Comparison of ENCODE assay signal across 17 cellular contexts in the genomic region with DNA sequence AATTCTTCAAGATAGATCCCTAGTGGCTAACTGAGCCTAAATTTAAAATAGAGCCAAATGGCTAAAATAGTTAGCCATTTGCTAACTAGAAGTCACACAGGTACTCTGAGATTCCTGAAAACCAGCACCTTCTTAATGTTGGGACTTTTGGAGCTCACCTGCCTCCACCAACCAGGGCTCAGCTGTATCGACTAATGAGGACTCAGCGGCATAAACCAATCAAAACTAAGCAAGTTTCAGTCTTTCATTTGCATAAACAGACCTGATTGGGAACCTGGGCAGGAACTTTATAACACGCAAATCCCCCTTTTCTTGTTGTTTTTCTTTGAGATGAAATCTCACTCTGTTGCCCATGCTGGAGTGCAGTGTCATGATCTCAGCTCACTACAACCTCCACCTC. TPM values are rescaled to one million over a fixed set of nuclear protein-coding genes. Genes with fewer than 3 reads are reported as not detected.
A peak's percentile ranks its signal among the peaks of the same experiment; 100 is the strongest.
DNase-seq lines count a peak whose midpoint lies in the region; ATAC-seq, FAIRE-seq and TF ChIP-seq lines count a peak whose summit lies in the region.
"Had no signal": no experiment of that assay in that cellular context is flagged by ENCODE, and none has a peak within 500 bp of the region (broad histone marks: within the 10 kb centered on the region; RNA-seq: fewer than 3 reads in every experiment).

No MANE protein-coding gene starts in this region.

- H3K27me3 Mint-ChIP-seq in activated naive CD8-positive, alpha-beta T cell treated with anti-CD3 and anti-CD28 coated beads, Interleukin-2, amount 50 U/mL, for 24 hours: no peaks in the 10 kb centered on the region

- intact Hi-C loops in HepG2 (cut with micrococcal nuclease; ENCODE audit: unreplicated experiment): no loop called here
- intact Hi-C loops in right lobe of liver (cut with DNase I): no loop called here

- no peak overlapping the region for H3K4me3 ChIP-seq in HepG2 (replicated peaks in 1 of 3; ENCODE audit: insufficient read depth in 1 of 3, low read depth in 2 of 3, low read length in 3 of 3)
- no peak overlapping the region for H3K4me3 ChIP-seq in right lobe of liver
- H3K4me3 ChIP-seq: GM23248 had no signal

- no peak for TF ChIP-seq RAD21 in HepG2 (CRISPR knock-in tag; IDR thresholded peaks at IDR 0.05)

- TF ChIP-seq POLR2A in HepG2 (IDR thresholded peaks at IDR 0.05; ENCODE audit: insufficient read depth in 1 of 2, low read depth in 2 of 2, low read length in 2 of 2): no peak
- no peak for TF ChIP-seq POLR2A in right lobe of liver (IDR thresholded peaks at IDR 0.05)

- peaks cover 7% of the 10 kb centered on the region for H3K4me1 ChIP-seq in HepG2 (ENCODE audit: insufficient read depth, low read length)
- no peaks in the 10 kb centered on the region for H3K4me1 ChIP-seq in right lobe of liver
- H3K4me1 ChIP-seq: BE2C had no signal

- 0 out of 2 replicates have a peak overlapping the region, but pooled peaks have one; percentile 83 for H3K4me2 ChIP-seq in HepG2 (ENCODE audit: low read depth, low read length)

- H3K4me1 Mint-ChIP-seq in activated naive CD8-positive, alpha-beta T cell treated with anti-CD3 and anti-CD28 coated beads, Interleukin-2, amount 50 U/mL, for 24 hours: peaks cover 63% of the 10 kb centered on the region
- H3K4me1 Mint-ChIP-seq in stimulated activated effector memory CD8-positive, alpha-beta T cell treated with anti-CD3 and anti-CD28 coated beads, Interleukin-12 subunit alpha, Interleukin-12 subunit beta, amount 100 ng/mL, for 72 hours: peaks cover 38% of the 10 kb centered on the region

- H3K27me3 ChIP-seq in HepG2 (ENCODE audit: control insufficient read depth in 1 of 2, insufficient read depth in 2 of 2, low read length in 2 of 2) (peaks cover 3 to 15% of the 10 kb centered on the region in 2 experiments; a peak in 3 of 5 replicates), right lobe of liver (peaks cover 0 to 8% of the 10 kb centered on the region in 2 donors)
- H3K27me3 ChIP-seq: BE2C had no signal

- no peak for FAIRE-seq in HepG2 (lab: Jason Lieb, UNC)

- no peaks in the 10 kb centered on the region for H3K9me3 Mint-ChIP-seq in activated naive CD8-positive, alpha-beta T cell treated with anti-CD3 and anti-CD28 coated beads, Interleukin-2, amount 50 U/mL, for 24 hours
- no peaks in the 10 kb centered on the region for H3K9me3 Mint-ChIP-seq in stimulated activated effector memory CD8-positive, alpha-beta T cell treated with anti-CD3 and anti-CD28 coated beads, Interleukin-12 subunit alpha, Interleukin-12 subunit beta, amount 100 ng/mL, for 72 hours

- TF ChIP-seq EP300 in HepG2 (IDR thresholded peaks at IDR 0.05; ENCODE audit: low read depth in 2 of 2, low read length in 2 of 2) (no peak), HepG2 (CRISPR knock-in tag; IDR thresholded peaks at IDR 0.05; ENCODE audit: borderline replicate concordance) (no peak)

- no TSS peak for BruUV-seq in HepG2 (replicated peaks; lab: Mats Ljungman, UMichigan)

- H2AFZ ChIP-seq in HepG2 (ENCODE audit: low read length): no peak overlapping the region
- H2AFZ ChIP-seq: GM23248 had no signal

- 58% methylated on average over 3 of the region's 3 CpGs for WGBS in HepG2 (ENCODE audit: low lambda C conversion rate)
- WGBS in right lobe of liver (ENCODE audit: insufficient coverage, low coverage, low lambda C conversion rate, missing lambda C conversion rate): 100% methylated on average over 2 of the region's 3 CpGs

- CTCF ChIA-PET in HepG2 (lab: Yijun Ruan, JAX; ENCODE audit: low intra/inter-chr PET ratio, low total read pairs): no interaction called here

- H3K9ac ChIP-seq in HepG2 (ENCODE audit: insufficient read depth, low read depth, low read length): no peak overlapping the region
- H3K9ac ChIP-seq: GM23248 had no signal

- H4K20me1 ChIP-seq in HepG2 (ENCODE audit: insufficient read depth, low read length): no peaks in the 10 kb centered on the region

- peak overlapping the region; percentile 92 for H3K27ac Mint-ChIP-seq in activated naive CD8-positive, alpha-beta T cell treated with anti-CD3 and anti-CD28 coated beads, Interleukin-2, amount 50 U/mL, for 24 hours
- H3K27ac Mint-ChIP-seq in stimulated activated effector memory CD8-positive, alpha-beta T cell treated with anti-CD3 and anti-CD28 coated beads, Interleukin-12 subunit alpha, Interleukin-12 subunit beta, amount 100 ng/mL, for 72 hours: peak overlapping the region; percentile 89

- POLR2A ChIA-PET in HepG2 (lab: Yijun Ruan, JAX): no interaction called here

- no peaks in the 10 kb centered on the region for H3K9me3 ChIP-seq in HepG2 (ENCODE audit: low read length)
- H3K9me3 ChIP-seq in right lobe of liver: no peaks in the 10 kb centered on the region
- H3K9me3 ChIP-seq: BE2C had no signal

- in situ Hi-C loops in HepG2 (cut with HindIII; ENCODE audit: extremely low pct_ligation_motif_present, low pct_unique_long_range_greater_than_20kb): no loop called here

- H3K36me3 ChIP-seq in HepG2 (replicated peaks in 1 of 2; ENCODE audit: control insufficient read depth in 1 of 2, insufficient read depth in 2 of 2, low read length in 2 of 2) (no peaks in the 10 kb centered on the region), right lobe of liver (no peaks in the 10 kb centered on the region)
- H3K36me3 ChIP-seq: BE2C had no signal

- H3K27ac ChIP-seq in HepG2 (ENCODE audit: extremely low read length, insufficient read depth, low read length): no peak overlapping the region
- no peak overlapping the region for H3K27ac ChIP-seq in right lobe of liver
- H3K27ac ChIP-seq: 22Rv1, GM23248 had no signal

- peaks cover 40% of the 10 kb centered on the region for H3K36me3 Mint-ChIP-seq in activated naive CD8-positive, alpha-beta T cell treated with anti-CD3 and anti-CD28 coated beads, Interleukin-2, amount 50 U/mL, for 24 hours (ENCODE audit: low read depth)
- H3K36me3 Mint-ChIP-seq in stimulated activated effector memory CD8-positive, alpha-beta T cell treated with anti-CD3 and anti-CD28 coated beads, Interleukin-12 subunit alpha, Interleukin-12 subunit beta, amount 100 ng/mL, for 72 hours: peaks cover 45% of the 10 kb centered on the region

- no peak for DNase-seq in activated CD4-positive, CD25-positive, alpha-beta regulatory T cell (lab: John Stamatoyannopoulos, UW)
- DNase-seq in HepG2 (ENCODE audit: low spot score) (no peak), right lobe of liver (no peak), NCI-H2081 treated with DMSO at 0.1 percent for 48 hours (lab: John Stamatoyannopoulos, UW) (no peak), NAMALWA (ENCODE audit: low spot score) (no peak)
- DNase-seq in activated naive CD8-positive, alpha-beta T cell treated with anti-CD3 and anti-CD28 coated beads, Interleukin-2, amount 50 U/mL, for 24 hours: no peak
- no peak for DNase-seq in stimulated activated effector memory CD8-positive, alpha-beta T cell treated with anti-CD3 and anti-CD28 coated beads, Interleukin-12 subunit alpha, Interleukin-12 subunit beta, amount 100 ng/mL, for 72 hours (ENCODE audit: low spot score in 2 of 2)
- DNase-seq: BE2C, GM23248, KG1, NCI-H1436, NCI-H2029 treated with DMSO at 0.1 percent for 48 hours, NCI-H510A, NCI-H774 had no signal

- no peaks in the 10 kb centered on the region for H3K79me2 ChIP-seq in HepG2 (ENCODE audit: insufficient read depth, low read length)

- peak; percentile 30 to 39 for ATAC-seq in activated CD4-positive, CD25-positive, alpha-beta regulatory T cell treated with anti-CD3 and anti-CD28 coated beads, Interleukin-2, amount 50 U/mL, for 24 hours
- ATAC-seq in HepG2: no peak
- no peak for ATAC-seq in right lobe of liver
- ATAC-seq in activated naive CD8-positive, alpha-beta T cell treated with anti-CD3 and anti-CD28 coated beads, Interleukin-2, amount 50 U/mL, for 24 hours: peak; percentile 38
- ATAC-seq in stimulated activated effector memory CD8-positive, alpha-beta T cell treated with anti-CD3 and anti-CD28 coated beads, Interleukin-12 subunit alpha, Interleukin-12 subunit beta, amount 100 ng/mL, for 72 hours: no peak

- no peak for TF ChIP-seq CTCF in HepG2 (CRISPR knock-in tag; IDR thresholded peaks at IDR 0.05)
- TF ChIP-seq CTCF in right lobe of liver (IDR thresholded peaks at IDR 0.05): no peak

- H3K4me3 Mint-ChIP-seq in activated naive CD8-positive, alpha-beta T cell treated with anti-CD3 and anti-CD28 coated beads, Interleukin-2, amount 50 U/mL, for 24 hours: peak overlapping the region; percentile 88
- H3K4me3 Mint-ChIP-seq in stimulated activated effector memory CD8-positive, alpha-beta T cell treated with anti-CD3 and anti-CD28 coated beads, Interleukin-12 subunit alpha, Interleukin-12 subunit beta, amount 100 ng/mL, for 72 hours: peak overlapping the region; percentile 68

RNA-seq across cellular contexts. Expression of gene TNFRSF9, which starts 28.5 kb away (rescaled TPM):
- total RNA-seq in HepG2 (2016; rRNA removed; fragmentation: Illumina TruSeq; extraction: Trizol): 0.07 TPM in 2 replicates
- not detected in 2 replicates for total RNA-seq in HepG2 (2016; cell fraction: cytosol; rRNA removed; fragmentation: Illumina TruSeq; extraction: Trizol; ENCODE audit: low read depth)
- total RNA-seq in HepG2 (2016; cell fraction: insoluble cytoplasmic fraction; rRNA removed; fragmentation: Illumina TruSeq; extraction: Trizol): 0.11 and 0.12 TPM in 2 replicates
- 0.03 and 0.15 TPM in 2 replicates for total RNA-seq in HepG2 (2016; cell fraction: membrane; rRNA removed; fragmentation: Illumina TruSeq; extraction: Trizol)
- not detected in 2 replicates for total RNA-seq in HepG2 (2016; cell fraction: nucleus; rRNA removed; fragmentation: Illumina TruSeq; extraction: Trizol)
- not detected in 2 replicates for polyA plus RNA-seq in HepG2 (2011; rRNA removed)
- polyA plus RNA-seq in HepG2 (2011; cell fraction: cytosol; rRNA removed): 0.03 TPM in 1 of 2 replicates, not detected in the other
- not detected in 2 replicates for polyA plus RNA-seq in HepG2 (2011; cell fraction: nucleus; rRNA removed)
- not detected in 2 replicates for polyA plus RNA-seq in HepG2 (2012)
- not detected in 2 replicates for polyA plus RNA-seq in HepG2 (2016; cell fraction: cytosol; fragmentation: Illumina TruSeq; extraction: Trizol; ENCODE audit: low read depth)
- polyA plus RNA-seq in HepG2 (2016; cell fraction: insoluble cytoplasmic fraction; fragmentation: Illumina TruSeq; extraction: Trizol; ENCODE audit: low read depth): 0.16 TPM in 1 of 2 replicates, not detected in the other
- 0.05 TPM in 1 of 2 replicates, not detected in the other for polyA plus RNA-seq in HepG2 (2016; cell fraction: membrane; fragmentation: Illumina TruSeq; extraction: Trizol; ENCODE audit: low read depth)
- polyA plus RNA-seq in HepG2 (2016; cell fraction: nucleus; fragmentation: Illumina TruSeq; extraction: Trizol; ENCODE audit: insufficient read depth, low read depth): 0.07 TPM in 1 of 2 replicates, not detected in the other
- 1.3 TPM in 1 of 2 replicates, not detected in the other for polyA minus RNA-seq in HepG2 (2011; rRNA and poly(A)+ RNA removed; ENCODE audit: low replicate concordance)
- polyA minus RNA-seq in HepG2 (2011; cell fraction: cytosol; rRNA and poly(A)+ RNA removed): not detected in 2 replicates
- polyA minus RNA-seq in HepG2 (2011; cell fraction: nucleus; rRNA and poly(A)+ RNA removed): not detected in 2 replicates
- under 1 TPM in 4 of 6 experiments, not detected in 2; 0.06 to 0.22 (median 0.10) TPM for total RNA-seq in right lobe of liver
- total RNA-seq: GM23248 had no signal
- polyA plus RNA-seq: GM23248 had no signal

RNA-seq across cellular contexts. Expression of gene PARK7, which starts 49.4 kb away (rescaled TPM):
- total RNA-seq in HepG2 (2016; rRNA removed; fragmentation: Illumina TruSeq; extraction: Trizol) (296 and 409 TPM in 2 replicates), right lobe of liver (100 to 1,000 TPM; 144 to 218 (median 173) TPM)
- total RNA-seq in HepG2 (2016; cell fraction: cytosol; rRNA removed; fragmentation: Illumina TruSeq; extraction: Trizol; ENCODE audit: low read depth): 134 and 137 TPM in 2 replicates
- total RNA-seq in HepG2 (2016; cell fraction: insoluble cytoplasmic fraction; rRNA removed; fragmentation: Illumina TruSeq; extraction: Trizol): 293 and 390 TPM in 2 replicates
- 183 and 197 TPM in 2 replicates for total RNA-seq in HepG2 (2016; cell fraction: membrane; rRNA removed; fragmentation: Illumina TruSeq; extraction: Trizol)
- 97.3 and 108 TPM in 2 replicates for total RNA-seq in HepG2 (2016; cell fraction: nucleus; rRNA removed; fragmentation: Illumina TruSeq; extraction: Trizol)
- 160 and 212 TPM in 2 replicates for polyA plus RNA-seq in HepG2 (2011; rRNA removed)
- 157 and 186 TPM in 2 replicates for polyA plus RNA-seq in HepG2 (2011; cell fraction: cytosol; rRNA removed)
- polyA plus RNA-seq in HepG2 (2011; cell fraction: nucleus; rRNA removed): 39.0 and 44.4 TPM in 2 replicates
- 232 and 305 TPM in 2 replicates for polyA plus RNA-seq in HepG2 (2012)
- polyA plus RNA-seq in HepG2 (2016; cell fraction: cytosol; fragmentation: Illumina TruSeq; extraction: Trizol; ENCODE audit: low read depth): 218 and 228 TPM in 2 replicates
- 522 and 557 TPM in 2 replicates for polyA plus RNA-seq in HepG2 (2016; cell fraction: insoluble cytoplasmic fraction; fragmentation: Illumina TruSeq; extraction: Trizol; ENCODE audit: low read depth)
- polyA plus RNA-seq in HepG2 (2016; cell fraction: membrane; fragmentation: Illumina TruSeq; extraction: Trizol; ENCODE audit: low read depth): 199 and 221 TPM in 2 replicates
- 223 and 234 TPM in 2 replicates for polyA plus RNA-seq in HepG2 (2016; cell fraction: nucleus; fragmentation: Illumina TruSeq; extraction: Trizol; ENCODE audit: insufficient read depth, low read depth)
- 24.0 and 53.8 TPM in 2 replicates for polyA minus RNA-seq in HepG2 (2011; rRNA and poly(A)+ RNA removed; ENCODE audit: low replicate concordance)
- 52.3 and 53.9 TPM in 2 replicates for polyA minus RNA-seq in HepG2 (2011; cell fraction: cytosol; rRNA and poly(A)+ RNA removed)
- 28.7 and 42.4 TPM in 2 replicates for polyA minus RNA-seq in HepG2 (2011; cell fraction: nucleus; rRNA and poly(A)+ RNA removed)

RNA-seq across cellular contexts. Expression of gene UTS2, which starts 59.3 kb away (rescaled TPM):
- total RNA-seq in HepG2 (2016; rRNA removed; fragmentation: Illumina TruSeq; extraction: Trizol): not detected in 2 replicates
- not detected in 2 replicates for total RNA-seq in HepG2 (2016; cell fraction: cytosol; rRNA removed; fragmentation: Illumina TruSeq; extraction: Trizol; ENCODE audit: low read depth)
- not detected in 2 replicates for total RNA-seq in HepG2 (2016; cell fraction: insoluble cytoplasmic fraction; rRNA removed; fragmentation: Illumina TruSeq; extraction: Trizol)
- not detected in 2 replicates for total RNA-seq in HepG2 (2016; cell fraction: membrane; rRNA removed; fragmentation: Illumina TruSeq; extraction: Trizol)
- total RNA-seq in HepG2 (2016; cell fraction: nucleus; rRNA removed; fragmentation: Illumina TruSeq; extraction: Trizol): not detected in 2 replicates
- polyA plus RNA-seq in HepG2 (2011; rRNA removed): not detected in 2 replicates
- not detected in 2 replicates for polyA plus RNA-seq in HepG2 (2011; cell fraction: cytosol; rRNA removed)
- not detected in 2 replicates for polyA plus RNA-seq in HepG2 (2011; cell fraction: nucleus; rRNA removed)
- polyA plus RNA-seq in HepG2 (2012): not detected in 2 replicates
- polyA plus RNA-seq in HepG2 (2016; cell fraction: cytosol; fragmentation: Illumina TruSeq; extraction: Trizol; ENCODE audit: low read depth): not detected in 2 replicates
- not detected in 2 replicates for polyA plus RNA-seq in HepG2 (2016; cell fraction: insoluble cytoplasmic fraction; fragmentation: Illumina TruSeq; extraction: Trizol; ENCODE audit: low read depth)
- polyA plus RNA-seq in HepG2 (2016; cell fraction: membrane; fragmentation: Illumina TruSeq; extraction: Trizol; ENCODE audit: low read depth): not detected in 2 replicates
- polyA plus RNA-seq in HepG2 (2016; cell fraction: nucleus; fragmentation: Illumina TruSeq; extraction: Trizol; ENCODE audit: insufficient read depth, low read depth): not detected in 2 replicates
- not detected in 2 replicates for polyA minus RNA-seq in HepG2 (2011; rRNA and poly(A)+ RNA removed; ENCODE audit: low replicate concordance)
- not detected in 2 replicates for polyA minus RNA-seq in HepG2 (2011; cell fraction: cytosol; rRNA and poly(A)+ RNA removed)
- polyA minus RNA-seq in HepG2 (2011; cell fraction: nucleus; rRNA and poly(A)+ RNA removed): not detected in 2 replicates
- total RNA-seq in right lobe of liver: not detected
- total RNA-seq: Daoy, GM23248 had no signal
- polyA plus RNA-seq: GM23248 had no signal

Comparison
In these comparisons a context has a peak if more than half of its experiments do, and no peak if none do; other contexts are left out.
1. ATAC-seq: peak in activated CD4-positive, CD25-positive, alpha-beta regulatory T cell treated with anti-CD3 and anti-CD28 coated beads, Interleukin-2, amount 50 U/mL, for 24 hours (2 of 2) and activated naive CD8-positive, alpha-beta T cell treated with anti-CD3 and anti-CD28 coated beads, Interleukin-2, amount 50 U/mL, for 24 hours (single experiment); none in HepG2 (single experiment), right lobe of liver (0 of 4) and stimulated activated effector memory CD8-positive, alpha-beta T cell treated with anti-CD3 and anti-CD28 coated beads, Interleukin-12 subunit alpha, Interleukin-12 subunit beta, amount 100 ng/mL, for 72 hours (single experiment).